9 cellular contexts compared by ENCODE assay signal in the genomic region with DNA sequence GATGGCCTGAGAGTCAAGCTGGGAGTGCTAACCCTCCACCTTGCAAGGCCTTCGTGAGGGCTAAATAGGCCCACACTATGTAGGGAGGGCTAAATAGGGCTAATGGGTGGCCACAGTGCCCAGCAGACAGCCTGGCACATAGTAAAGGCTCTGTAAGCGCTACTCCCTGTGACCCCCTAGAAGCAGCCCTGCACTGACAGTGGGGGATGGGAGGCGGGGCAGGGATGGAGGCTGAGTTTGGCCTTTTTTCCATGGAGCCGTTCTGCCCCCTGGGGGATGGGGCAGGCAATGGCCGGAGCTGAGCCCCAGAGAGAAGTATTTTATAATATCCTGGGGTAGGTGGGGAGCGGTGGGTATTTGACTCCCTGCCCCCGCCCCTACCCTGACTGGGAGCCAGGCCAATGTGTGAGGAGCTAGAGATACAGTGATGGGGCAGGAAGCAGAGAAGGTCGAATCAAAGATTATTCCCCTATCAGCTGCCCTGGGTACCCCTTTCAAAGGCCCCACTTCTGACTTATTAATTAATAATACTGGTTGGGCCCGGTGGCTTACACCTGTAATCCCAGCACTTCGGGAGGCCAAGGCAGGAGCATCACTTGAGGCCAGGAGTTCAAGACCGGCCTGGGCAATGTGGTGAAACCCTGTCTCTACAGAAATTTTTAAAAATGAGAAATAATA. TPM values are rescaled to one million over a fixed set of nuclear protein-coding genes. Genes with fewer than 3 reads are reported as not detected.
DNase-seq lines count a peak whose midpoint lies in the region; ATAC-seq and TF ChIP-seq lines count a peak whose summit lies in the region.
"Had no signal": no experiment of that assay in that cellular context is flagged by ENCODE, and none has a peak within 500 bp of the region (broad histone marks: within the 10 kb centered on the region; RNA-seq: fewer than 3 reads in every experiment).

No MANE protein-coding gene starts in this region.

- H3K9me3 ChIP-seq in adipocyte (ENCODE audit: control insufficient read depth, low read length) (peaks cover 11% of the 10 kb centered on the region), spleen (peaks cover 0 to 2% (median 0%) of the 10 kb centered on the region in 8 donors)

- H3K4me3 ChIP-seq in adipocyte (ENCODE audit: low read length): no peak overlapping the region
- H3K4me3 ChIP-seq in spleen: no peak overlapping the region

- H3K27me3 ChIP-seq in adipocyte (replicated peaks; ENCODE audit: control insufficient read depth, insufficient read depth, low read length) (peaks cover 35% of the 10 kb centered on the region), spleen (replicated peaks in 1 of 7) (peaks cover 0 to 6% (median 0%) of the 10 kb centered on the region in 7 donors)

- H3K4me1 ChIP-seq in adipocyte (ENCODE audit: control insufficient read depth, insufficient read depth, low read length) (no peaks in the 10 kb centered on the region), spleen (no peaks in the 10 kb centered on the region)

- no peak for TF ChIP-seq POLR2A in spleen (IDR thresholded peaks at IDR 0.05)

- H3K9ac ChIP-seq in adipocyte (ENCODE audit: low read length): no peak overlapping the region

- DNase-seq in activated CD8-positive, alpha-beta memory T cell treated with anti-CD3 and anti-CD28 coated beads for 24 hours: peak; percentile 60
- no peak for DNase-seq in activated CD8-positive, alpha-beta memory T cell treated with anti-CD3 and anti-CD28 coated beads, Interleukin-2, amount 50 U/mL, for 4 hours
- peak; percentile 27 for DNase-seq in NCI-H2029 treated with DMSO at 0.1 percent for 48 hours (lab: John Stamatoyannopoulos, UW)
- DNase-seq in adipocyte (ENCODE audit: low read depth): peak; percentile 73
- peak; percentile 79 for DNase-seq in hepatic stellate cell (ENCODE audit: low spot score)
- peak; percentile 57 for DNase-seq in spleen

- 34 to 46% (median 39%) methylated on average over 11 of the region's 11 CpGs for whole genome bisulfite sequencing in spleen, 5 donors

- H3K27ac ChIP-seq in spleen: no peak overlapping the region

- intact Hi-C loops in spleen (cut with DNase I; ENCODE audit: low total_unique reads): loop anchor here (10.0 kb wide), 2 partner anchors 226 to 266 kb away; no protein-coding TSS in a partner anchor

- ATAC-seq in GM21529 (IDR thresholded peaks at IDR 0.05; ENCODE audit: unreplicated experiment) (no peak), GM18907 (IDR thresholded peaks at IDR 0.05; ENCODE audit: unreplicated experiment) (no peak)

- peak; percentile 36 to 74 (median 63) for TF ChIP-seq CTCF in spleen (IDR thresholded peaks at IDR 0.05 in 8 of 11, conservative IDR thresholded peaks at IDR 0.05 in 3 of 11)

- H3K36me3 ChIP-seq in adipocyte (ENCODE audit: control insufficient read depth, insufficient read depth, low read length, severe bottlenecking) (no peaks in the 10 kb centered on the region), spleen (no peaks in the 10 kb centered on the region)

RNA-seq across cellular contexts. Expression of gene LACTBL1, which starts 42.3 kb away (rescaled TPM):
- total RNA-seq in spleen: not detected
- polyA plus RNA-seq in spleen: not detected
- total RNA-seq: urinary bladder had no signal
- polyA plus RNA-seq: urinary bladder had no signal
